In the genomic region with DNA sequence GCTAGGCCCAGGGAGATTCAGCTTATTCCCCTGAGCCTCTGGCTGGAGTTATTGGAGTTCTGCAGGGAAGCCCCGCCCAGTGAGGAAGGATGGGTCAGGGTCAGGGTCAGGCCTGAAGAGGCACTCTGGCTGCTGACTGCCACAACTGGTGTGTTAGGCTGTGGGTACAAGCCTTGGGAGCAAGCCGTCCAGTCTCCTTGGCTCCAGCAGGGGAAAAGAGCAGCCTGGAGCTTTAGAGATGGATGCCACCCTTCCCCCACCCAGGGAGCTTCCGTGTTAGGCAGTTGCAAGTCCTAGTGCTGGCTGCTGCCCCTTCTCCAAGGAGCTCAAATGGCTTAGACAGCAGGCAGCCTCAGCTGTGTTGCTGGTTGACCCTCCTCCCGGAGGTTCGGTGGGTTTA, we compare ENCODE assay signal across 1 cellular context.
TF ChIP-seq lines count a peak whose summit lies in the region.

No MANE protein-coding gene starts in this region.

TF ChIP-seq in GM23338, 12 proteins besides CTCF, POLR2A, EP300 and RAD21 (continued from another document):
- TF ChIP-seq REST (IDR thresholded peaks at IDR 0.05; ENCODE audit: unreplicated experiment): no peak
- no peak for TF ChIP-seq STAT1 (IDR thresholded peaks at IDR 0.05; ENCODE audit: unreplicated experiment)
- TF ChIP-seq JUNB (IDR thresholded peaks at IDR 0.05; ENCODE audit: unreplicated experiment): no peak
- TF ChIP-seq ZNF114 (CRISPR knock-in tag; IDR thresholded peaks at IDR 0.05): no peak
- no peak for TF ChIP-seq ZNF331 (CRISPR knock-in tag; IDR thresholded peaks at IDR 0.05; ENCODE audit: low read depth)
